ENCODE assay signal across 29 cellular contexts in genomic region chr22:26983311-26983710, GRCh38.
"Had no signal": no experiment of that assay in that cellular context is flagged by ENCODE, and none has a peak within 500 bp of the region (broad histone marks: within the 10 kb centered on the region; RNA-seq: fewer than 3 reads in every experiment).

No MANE protein-coding gene starts in this region.

- H3K36me3 ChIP-seq: ascending aorta, cardiac muscle cell had no signal

- ATAC-seq: activated CD8-positive, alpha-beta memory T cell treated with anti-CD3 and anti-CD28 coated beads, Interleukin-2, amount 10 ng/mL, durations not matched to agents 7 days and 5 days; activated naive CD4-positive, alpha-beta T cell treated with anti-CD3 and anti-CD28 coated beads, Interleukin-2, amount 50 U/mL, for 72 hours; activated naive CD8-positive, alpha-beta T cell treated with anti-CD3 and anti-CD28 coated beads, Interleukin-2, amount 50 U/mL, for 24 hours; body of pancreas; Panc1; T-helper 17 cell had no signal

- H3K27ac ChIP-seq: body of pancreas, cardiac muscle cell, RWPE1 had no signal

- H3K4me1 ChIP-seq: body of pancreas had no signal

- DNase-seq: activated B cell treated with CpG ODN at 0.5 μM for 24 hours; activated CD4-positive, alpha-beta T cell treated with anti-CD3 and anti-CD28 coated beads for 1 hour; activated CD4-positive, alpha-beta T cell treated with anti-CD3 and anti-CD28 coated beads, Interleukin-2, amount 10 ng/mL, durations not matched to agents 24 days and 14 days; activated CD4-positive, alpha-beta T cell treated with anti-CD3 and anti-CD28 coated beads, Interleukin-2, amount 50 U/mL, for 48 hours; activated CD8-positive, alpha-beta memory T cell treated with anti-CD3 and anti-CD28 coated beads, Interleukin-2, amount 10 ng/mL, durations not matched to agents 7 days and 5 days; activated effector memory CD4-positive, alpha-beta T cell treated with anti-CD3 and anti-CD28 coated beads, Interleukin-2, amount 50 U/mL, for 16 hours; activated naive CD4-positive, alpha-beta T cell treated with Interleukin-2 at 50 U/mL for 16 hours; activated naive CD8-positive, alpha-beta T cell treated with anti-CD3 and anti-CD28 coated beads, Interleukin-2, amount 50 U/mL, for 24 hours; activated T-cell treated with anti-CD3 and anti-CD28 coated beads, Interleukin-2, amount 50 U/mL, for 24 hours; amniotic stem cell; body of pancreas; KG1; MM.1S; NCI-H1105 treated with DMSO at 0.1 percent for 48 hours; NCI-H1436 treated with DMSO at 0.1 percent for 48 hours; NCI-H187; NCI-H2081; NCI-H510A treated with DMSO at 0.1 percent for 48 hours; NCI-H69; NK-92 treated with Interleukin-12 subunit alpha and Interleukin-12 subunit beta, amount 100 ng/mL, for 24 hours; OCI-M1; SHP77; T-helper 17 cell; T-helper 9 cell had no signal

- H3K4me3 ChIP-seq: ascending aorta, body of pancreas, cardiac muscle cell had no signal

- H3K9me3 ChIP-seq: ascending aorta, body of pancreas had no signal

- H3K27me3 ChIP-seq: ascending aorta, body of pancreas had no signal
